ENCODE assay signal across 1 cellular context in the genomic region with DNA sequence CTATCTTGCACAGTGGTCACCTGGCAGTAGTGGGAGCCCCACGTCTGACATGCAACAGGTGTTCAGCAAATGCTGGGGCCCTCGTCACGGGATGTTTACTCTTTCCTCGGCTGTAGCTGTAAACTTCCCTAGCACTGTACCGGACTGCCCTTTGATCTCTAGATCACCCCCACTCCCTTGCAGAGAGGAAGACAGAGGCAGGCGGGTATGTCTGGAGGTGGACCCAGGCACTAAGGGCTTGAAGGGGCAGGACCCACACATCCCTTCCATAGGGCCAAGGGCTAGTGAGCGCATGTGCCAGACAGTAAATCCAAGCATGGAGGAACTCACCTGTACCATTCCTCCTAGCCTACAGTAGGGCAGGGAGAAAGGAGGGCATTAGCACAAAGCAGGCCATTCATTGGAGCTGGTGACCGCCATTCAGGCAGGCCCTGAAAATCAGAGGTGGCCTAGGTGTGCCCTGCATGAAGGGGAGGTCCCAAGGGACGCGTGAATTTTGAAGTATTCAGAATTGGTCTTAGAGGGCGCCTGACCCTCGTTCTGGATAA.
TF ChIP-seq lines count a peak whose summit lies in the region.

No MANE protein-coding gene starts in this region.

TF ChIP-seq in HEK293, 187 proteins besides CTCF, POLR2A, EP300 and RAD21:
- TF ChIP-seq ZNF24 (tag by site-specific recombination; IDR thresholded peaks at IDR 0.05) (no peak), SP2 (tag by site-specific recombination; IDR thresholded peaks at IDR 0.05) (peak; percentile 51; the same call in 1 of the 2 replicates), SCRT2 (tag by site-specific recombination; IDR thresholded peaks at IDR 0.05) (peak; percentile 96), ZNF335 (tag by site-specific recombination; conservative IDR thresholded peaks at IDR 0.05) (peak; percentile 41), SCRT1 (tag by site-specific recombination; IDR thresholded peaks at IDR 0.05; ENCODE audit: borderline replicate concordance) (peak; percentile 77; the same call in 1 of the 2 replicates)
TF ChIP-seq in HEK293: peak in this region for 4.
